8 cellular contexts compared by ENCODE assay signal in genomic region chr20:4014031-4014474, GRCh38. TPM values are rescaled to one million over a fixed set of nuclear protein-coding genes. Genes with fewer than 3 reads are reported as not detected.
DNase-seq lines count a peak whose midpoint lies in the region; ATAC-seq, FAIRE-seq and TF ChIP-seq lines count a peak whose summit lies in the region.

No MANE protein-coding gene starts in this region.

- H3K27ac ChIP-seq in A549 = peak overlapping the region; percentile 34 to 82; a peak in 4 of 6 replicates
- peak overlapping the region; percentile 1; the same call in 1 of the 2 replicates for H3K27ac ChIP-seq in SK-N-MC
- no peak overlapping the region for H3K27ac ChIP-seq in H1 (ENCODE audit: low read depth, low read length)

- peaks cover 51% of the 10 kb centered on the region for H3K4me1 ChIP-seq in A549
- H3K4me1 ChIP-seq in H1 (replicated peaks in 1 of 4; ENCODE audit: control insufficient read depth in 3 of 4, insufficient read depth in 4 of 4, low read length in 3 of 4) = peaks cover 5 to 26% (median 18%) of the 10 kb centered on the region in 4 experiments; a peak in 6 of 7 replicates

- H3K18ac ChIP-seq in H1 (ENCODE audit: extremely low read depth, low read length) = no peak overlapping the region

- no peak overlapping the region for H2AK5ac ChIP-seq in H1 (ENCODE audit: low read depth, low read length)

- POLR2A ChIA-PET in A549 (lab: Yijun Ruan, JAX) = interaction anchor here (1.0 to 2.1 kb wide), 2 partner anchors 71 to 181 kb away, joined by 3 to 10 read pairs; no protein-coding TSS in a partner anchor
- POLR2A ChIA-PET in H1 (lab: Charles Lee; ENCODE audit: partially characterized antibody) = interaction anchor here (1.5 kb wide), 1 partner anchor 69 kb away, joined by 3 read pairs; no protein-coding TSS in a partner anchor

- no peak overlapping the region for H2BK15ac ChIP-seq in H1 (ENCODE audit: low read length)

- no peaks in the 10 kb centered on the region for H3K79me1 ChIP-seq in H1 (ENCODE audit: low read depth, low read length)

- H3K79me2 ChIP-seq in H1 (ENCODE audit: control insufficient read depth in 1 of 2, insufficient read depth in 2 of 2, low read length in 2 of 2) = peaks cover 0 to 44% of the 10 kb centered on the region in 2 experiments; a peak in 2 of 4 replicates

- TF ChIP-seq EP300 in A549 (IDR thresholded peaks at IDR 0.05) (no peak), H1 (IDR thresholded peaks at IDR 0.05; ENCODE audit: borderline replicate concordance in 1 of 2, low read depth in 2 of 2, low read length in 2 of 2) (no peak)

- H3K36me3 ChIP-seq in SK-N-MC (ENCODE audit: insufficient read depth, low read length) = 0 out of 2 replicates have a peak, but pooled peaks cover 5% of the 10 kb centered on the region
- H3K36me3 ChIP-seq in H1 (ENCODE audit: control insufficient read depth in 2 of 4, insufficient read depth in 4 of 4, low read length in 3 of 4) = no peaks in the 10 kb centered on the region

- CTCF ChIA-PET in A549 (lab: Yijun Ruan, JAX) (interaction anchor here (0.9 to 10.8 kb wide), 23 partner anchors 9 to 141 kb away, joined by 3 to 167 read pairs (median 4); no protein-coding TSS in a partner anchor), H1 (lab: Charles Lee; ENCODE audit: partially characterized antibody) (interaction anchor here (0.6 to 2.7 kb wide), 6 partner anchors 9 to 58 kb away, joined by 3 to 21 read pairs (median 4); no protein-coding TSS in a partner anchor)

- H3K14ac ChIP-seq in H1 (ENCODE audit: insufficient read length) = no peak overlapping the region

- peaks cover 0 to 2% of the 10 kb centered on the region in 2 experiments for H4K20me1 ChIP-seq in H1 (replicated peaks in 1 of 2; ENCODE audit: control insufficient read depth in 1 of 2, insufficient read depth in 2 of 2, low read length in 2 of 2)

- no peak overlapping the region for H4K8ac ChIP-seq in H1 (ENCODE audit: extremely low read depth, insufficient read depth, low read length)

- no peak overlapping the region for H3K4ac ChIP-seq in H1 (replicated peaks; ENCODE audit: insufficient read length, low read depth, low read length)

- no peak overlapping the region for H3K56ac ChIP-seq in H1 (replicated peaks; ENCODE audit: insufficient read length, low read depth, low read length)

- peak; percentile 73 to 87 for DNase-seq in A549 (ENCODE audit: low read depth in 1 of 2, low spot score in 1 of 2)
- DNase-seq in GF-D8 (lab: John Stamatoyannopoulos, UW) = peak; percentile 82
- peak; percentile 88 for DNase-seq in NCI-H1105 (lab: John Stamatoyannopoulos, UW)
- DNase-seq in SK-N-MC (ENCODE audit: low read depth, low spot score) = no peak
- no peak for DNase-seq in H1 (ENCODE audit: low read depth in 1 of 2, low spot score in 2 of 2)
- peak; percentile 66 for DNase-seq in midbrain (lab: John Stamatoyannopoulos, UW)
- DNase-seq in urothelium cell line (ENCODE audit: low spot score) = peak; percentile 59
- no peak for DNase-seq in GOT3 (lab: John Stamatoyannopoulos, UW)

- WGBS in A549 (ENCODE audit: missing lambda C conversion rate) = 19% methylated on average over 6 of the region's 6 CpGs
- 63% methylated on average over 6 of the region's 6 CpGs; no CpG with 5 or more reads in 1 of the 2 experiments for WGBS in H1 (ENCODE audit: extremely low coverage in 1 of 2, insufficient coverage in 1 of 2, insufficient read length in 1 of 2, insufficient replicate concordance in 2 of 2, low coverage in 1 of 2, low lambda C conversion rate in 2 of 2, missing lambda C conversion rate in 1 of 2), 2 experiments

- H3K4me3 ChIP-seq in A549 (peak overlapping the region; percentile 95), SK-N-MC (peak overlapping the region; percentile 93), H1 (ENCODE audit: extremely low read depth in 1 of 4, insufficient read depth in 2 of 4, low read depth in 3 of 4, low read length in 4 of 4) (peak overlapping the region; percentile 71 to 84 (median 81); a peak in 6 of 8 replicates)

- H3K4me2 ChIP-seq in A549 (peak overlapping the region; percentile 96), H1 (ENCODE audit: insufficient read depth in 1 of 2, low read depth in 2 of 2, low read length in 2 of 2) (peak overlapping the region; percentile 91 to 97; a peak in 3 of 4 replicates)

- no peak overlapping the region for H2BK120ac ChIP-seq in H1 (replicated peaks; ENCODE audit: low read depth, low read length)

- H2AFZ ChIP-seq in H1 (ENCODE audit: low read length) = no peak overlapping the region

- no peak overlapping the region for H4K5ac ChIP-seq in H1 (ENCODE audit: insufficient read length, low read depth, low read length)

- no peaks in the 10 kb centered on the region; a peak in 1 of 7 replicates for H3K27me3 ChIP-seq in H1 (replicated peaks in 1 of 4; ENCODE audit: control insufficient read depth in 3 of 4, extremely low read depth in 1 of 4, insufficient read depth in 3 of 4, low read length in 3 of 4)

- no peak overlapping the region for H4K91ac ChIP-seq in H1 (replicated peaks; ENCODE audit: insufficient read length, low read length)

- no peak overlapping the region for H2BK5ac ChIP-seq in H1 (ENCODE audit: low read depth, low read length)

- H3K9ac ChIP-seq in SK-N-MC (ENCODE audit: insufficient read length) = peak overlapping the region; percentile 79
- H3K9ac ChIP-seq in H1 (replicated peaks in 1 of 4; ENCODE audit: extremely low read depth in 1 of 4, low read depth in 3 of 4, low read length in 3 of 4) = no peak overlapping the region

- ATAC-seq in A549 = peak; percentile 74 to 84

- H3K23ac ChIP-seq in H1 (ENCODE audit: insufficient read length) = no peak overlapping the region

- TF ChIP-seq CTCF in A549 (IDR thresholded peaks at IDR 0.05) = peak; percentile 91
- TF ChIP-seq CTCF in H1 (IDR thresholded peaks at IDR 0.05; ENCODE audit: control extremely low read depth in 1 of 3, insufficient read depth in 1 of 3, low read depth in 1 of 3, low read length in 3 of 3) = peak in 2 of 3 experiments; percentile 25 to 32; a peak in 2 of 4 replicates

- FAIRE-seq in A549 (lab: Jason Lieb, UNC) = peak; percentile 79
- no peak for FAIRE-seq in H1 (lab: Jason Lieb, UNC)
- no peak for FAIRE-seq in urothelium cell line (lab: Jason Lieb, UNC)

- no peak overlapping the region for H2BK20ac ChIP-seq in H1 (ENCODE audit: low read length)

- peaks cover 6% of the 10 kb centered on the region; the same call in 1 of the 2 replicates for H3K23me2 ChIP-seq in H1 (ENCODE audit: low read depth, low read length)

- TF ChIP-seq RAD21 in A549 (conservative IDR thresholded peaks at IDR 0.05 in 1 of 2, IDR thresholded peaks at IDR 0.05 in 1 of 2) (peak; percentile 95 to 96), H1 (IDR thresholded peaks at IDR 0.05 in 1 of 2, conservative IDR thresholded peaks at IDR 0.05 in 1 of 2; ENCODE audit: low read depth in 2 of 2, low read length in 2 of 2) (peak; percentile 57 to 61)

- TF ChIP-seq POLR2A in A549 (IDR thresholded peaks at IDR 0.05; ENCODE audit: low read length) (no peak), H1 (IDR thresholded peaks at IDR 0.05; ENCODE audit: control extremely low read depth in 1 of 2, low read depth in 2 of 2, low read length in 2 of 2) (no peak)

- no peak overlapping the region for H2BK12ac ChIP-seq in H1 (ENCODE audit: low read depth, low read length)

- H3K9me3 ChIP-seq in A549 = no peaks in the 10 kb centered on the region
- no peaks in the 10 kb centered on the region for H3K9me3 ChIP-seq in SK-N-MC (ENCODE audit: low read depth, low read length)
- H3K9me3 ChIP-seq in H1 (ENCODE audit: insufficient read depth in 2 of 2, low read depth in 1 of 2, low read length in 1 of 2) = no peaks in the 10 kb centered on the region

TF ChIP-seq in A549, 52 proteins besides CTCF, POLR2A, EP300 and RAD21:
- peak in 1 of 2 experiments; percentile 3; a peak in 1 of 4 replicates for TF ChIP-seq CEBPB (IDR thresholded peaks at IDR 0.05)
- peak; percentile 87 for TF ChIP-seq SMC3 (IDR thresholded peaks at IDR 0.05)
- no peak for TF ChIP-seq KDM5A (IDR thresholded peaks at IDR 0.05)
- no peak for TF ChIP-seq RCOR1 (IDR thresholded peaks at IDR 0.05; ENCODE audit: low read depth, low read length)
- no peak for TF ChIP-seq USF2 (IDR thresholded peaks at IDR 0.05)
TF ChIP-seq in A549: peak in this region for 2.

TF ChIP-seq in H1, 55 proteins besides CTCF, POLR2A, EP300 and RAD21 (continues in another document):
- no peak for TF ChIP-seq GTF2F1 (IDR thresholded peaks at IDR 0.05; ENCODE audit: borderline replicate concordance, low read depth, low read length)
- no peak for TF ChIP-seq E2F6 (IDR thresholded peaks at IDR 0.05)
- no peak for TF ChIP-seq SP1 (IDR thresholded peaks at IDR 0.05; ENCODE audit: low read depth, low read length)
- no peak for TF ChIP-seq TBP (IDR thresholded peaks at IDR 0.05; ENCODE audit: low read depth, low read length)
- no peak for TF ChIP-seq SIRT6 (IDR thresholded peaks at IDR 0.05; ENCODE audit: low read length)
- TF ChIP-seq POLR2AphosphoS5 (IDR thresholded peaks at IDR 0.05; ENCODE audit: low read depth, low read length) = no peak
- no peak for TF ChIP-seq MAX (IDR thresholded peaks at IDR 0.05)
- no peak for TF ChIP-seq POU5F1 (IDR thresholded peaks at IDR 0.05; ENCODE audit: low read depth, low read length)
- no peak for TF ChIP-seq SUZ12 (IDR thresholded peaks at IDR 0.05; ENCODE audit: low read length)

RNA-seq across cellular contexts. Expression of gene RNF24, which starts 1.3 kb away (rescaled TPM):
- polyA plus RNA-seq in A549 (2011; rRNA removed) = 8.6 and 12.9 TPM in 2 replicates
- 2.8 and 3.6 TPM in 2 replicates for polyA plus RNA-seq in A549 (2012; cell fraction: cytosol; rRNA removed)
- 2.0 and 3.6 TPM in 2 replicates for polyA plus RNA-seq in A549 (2012; cell fraction: nucleus; rRNA removed)
- polyA plus RNA-seq in A549 (2017; fragmentation: RNase III; extraction: RNeasy Plus Mini Kit Qiagen cat#74134 plus additional on column Dnase treatment) = 8.2 to 9.4 TPM (median 8.8 TPM) in 3 replicates
- polyA minus RNA-seq in A549 (2011; rRNA and poly(A)+ RNA removed) = 9.1 and 9.9 TPM in 2 replicates
- 12.1 and 12.6 TPM in 2 replicates for total RNA-seq in H1 (2021; fragmentation: NEBNext Ultra II Directional; extraction: Animal tissue kit (Norgen Biotek cat#: 25700))
- 6.8 and 7.0 TPM in 2 replicates for polyA plus RNA-seq in H1 (2011; rRNA removed)
- polyA plus RNA-seq in H1 (2011; cell fraction: cytosol; rRNA removed) = 5.0 TPM
- polyA plus RNA-seq in H1 (2011; cell fraction: nucleus; rRNA removed) = 5.5 TPM
- 7.2 to 8.6 TPM (median 7.7 TPM) in 4 replicates for polyA plus RNA-seq in H1 (2012, experiment 1 of 2)
- 6.3 TPM for polyA plus RNA-seq in H1 (2012, experiment 2 of 2)
- polyA plus RNA-seq in H1 (2013, experiment 1 of 2) = 9.3 TPM
- polyA plus RNA-seq in H1 (2013, experiment 2 of 2) = 11.6 TPM
- 6.6 and 7.3 TPM in 2 replicates for polyA minus RNA-seq in H1 (2011; rRNA and poly(A)+ RNA removed)
- 6.5 TPM for polyA minus RNA-seq in H1 (2011; cell fraction: cytosol; rRNA and poly(A)+ RNA removed)
- 4.8 TPM for polyA minus RNA-seq in H1 (2011; cell fraction: nucleus; rRNA and poly(A)+ RNA removed)

Comparison
In these comparisons a context has a peak if more than half of its experiments do, and no peak if none do; other contexts are left out.
1. DNase-seq: peak in A549 (2 of 2), GF-D8 (single experiment), NCI-H1105 (single experiment), midbrain (single experiment) and urothelium cell line (single experiment); none in SK-N-MC (single experiment), H1 (0 of 2) and GOT3 (single experiment).
2. Of the 18 proteins assayed by ChIP-seq in both H1 and A549: peak only in H1: none; only in A549: none; in both: CTCF and RAD21; in neither: 15; mixed calls (peak in some experiments, not most) for 1.
3. Peak in every context shown above with its lines, with median percentiles within 50 percentile points of each other: H3K4me3 ChIP-seq.